8 cellular contexts compared by ENCODE assay signal in genomic region chr14:105019861-105020814, GRCh38. TPM values are rescaled to one million over a fixed set of nuclear protein-coding genes. Genes with fewer than 3 reads are reported as not detected.
DNase-seq lines count a peak whose midpoint lies in the region; ATAC-seq and TF ChIP-seq lines count a peak whose summit lies in the region.

No MANE protein-coding gene starts in this region.

- peak overlapping the region; percentile 84 for H3K4me3 Mint-ChIP-seq in activated B cell treated with CpG ODN at 0.5 μM for 24 hours
- peak overlapping the region; percentile 88 for H3K4me3 Mint-ChIP-seq in mesothelial cell of epicardium

- CTCF ChIA-PET in activated B cell treated with CpG ODN at 0.5 μM for 24 hours (lab: Charles Lee), result interaction anchor here (1.1 to 1.6 kb wide), 6 partner anchors 8 to 26 kb away, joined by 3 to 9 read pairs (median 4); no protein-coding TSS in a partner anchor

- intact Hi-C loops in activated B cell treated with CpG ODN at 0.5 μM for 24 hours (cut with micrococcal nuclease), result loop anchor here (2.0 kb wide), 6 partner anchors 45 to 471 kb away; partner anchors contain the start of genes GPR132, SIVA1 and TEDC1

- POLR2A ChIA-PET in activated B cell treated with CpG ODN at 0.5 μM for 24 hours (lab: Charles Lee), result interaction anchor here (0.6 to 3.0 kb wide), 12 partner anchors 25 to 508 kb away, joined by 3 to 27 read pairs (median 5); partner anchors contain the start of genes BRF1, CLBA1, GPR132 and SIVA1

- H3K4me3 ChIP-seq in choroid plexus epithelial cell (ENCODE audit: low read depth, low read length), result peak overlapping the region; percentile 71

- H3K36me3 Mint-ChIP-seq in activated B cell treated with CpG ODN at 0.5 μM for 24 hours (ENCODE audit: low read depth), result peaks cover 15% of the 10 kb centered on the region
- no peaks in the 10 kb centered on the region for H3K36me3 Mint-ChIP-seq in mesothelial cell of epicardium

- ATAC-seq in GM19351 (IDR thresholded peaks at IDR 0.05; ENCODE audit: unreplicated experiment) (peak; percentile 20), HG03457 (IDR thresholded peaks at IDR 0.05; ENCODE audit: unreplicated experiment) (peak; percentile 7), activated B cell treated with CpG ODN at 0.5 μM for 24 hours (ENCODE audit: low read depth) (peak; percentile 13)

- H3K27ac Mint-ChIP-seq in activated B cell treated with CpG ODN at 0.5 μM for 24 hours (peak overlapping the region; percentile 73), mesothelial cell of epicardium (peak overlapping the region; percentile 95)

- H3K27me3 Mint-ChIP-seq in activated B cell treated with CpG ODN at 0.5 μM for 24 hours (no peaks in the 10 kb centered on the region), mesothelial cell of epicardium (ENCODE audit: low read depth) (no peaks in the 10 kb centered on the region)

- TF ChIP-seq CTCF in activated B cell treated with CpG ODN at 0.5 μM for 24 hours (IDR thresholded peaks at IDR 0.05) (no peak), choroid plexus epithelial cell (conservative IDR thresholded peaks at IDR 0.05; ENCODE audit: low read depth, low read length) (peak; percentile 15), mesothelial cell of epicardium (IDR thresholded peaks at IDR 0.05; ENCODE audit: unreplicated experiment) (no peak)

- H3K4me1 Mint-ChIP-seq in activated B cell treated with CpG ODN at 0.5 μM for 24 hours (peaks cover 62% of the 10 kb centered on the region), mesothelial cell of epicardium (peaks cover 54% of the 10 kb centered on the region)

- peak; percentile 47 for DNase-seq in AG20443 (ENCODE audit: low spot score)
- no peak for DNase-seq in activated B cell treated with CpG ODN at 0.5 μM for 24 hours
- DNase-seq in choroid plexus epithelial cell (ENCODE audit: low read depth), result peak; percentile 56
- DNase-seq in mesothelial cell of epicardium (ENCODE audit: low spot score in 2 of 2, unreplicated experiment in 2 of 2), result peak; percentile 47 to 72
- peak; percentile 73 for DNase-seq in stimulated activated CD8-positive, alpha-beta memory T cell treated with anti-CD3 and anti-CD28 coated beads, Interleukin-4, amount 100 ng/mL, for 48 hours
- DNase-seq in HuH-7.5 (ENCODE audit: low spot score), result no peak

- H3K9me3 Mint-ChIP-seq in activated B cell treated with CpG ODN at 0.5 μM for 24 hours (no peaks in the 10 kb centered on the region), mesothelial cell of epicardium (no peaks in the 10 kb centered on the region)

RNA-seq across cellular contexts. Expression of gene CDCA4, which starts 0.7 kb away (rescaled TPM):
- total RNA-seq in activated B cell treated with CpG ODN at 0.5 μM for 24 hours (11.7 and 13.6 TPM in 2 replicates), mesothelial cell of epicardium (31.5 to 33.9 TPM (median 32.3 TPM) in 3 replicates)

RNA-seq across cellular contexts. Expression of gene CLBA1, which starts 34.5 kb away (rescaled TPM):
- total RNA-seq in activated B cell treated with CpG ODN at 0.5 μM for 24 hours, result 2.7 and 3.9 TPM in 2 replicates
- 9.0 to 10.3 TPM (median 10.2 TPM) in 3 replicates for total RNA-seq in mesothelial cell of epicardium

RNA-seq across cellular contexts. Expression of gene AHNAK2, which starts 42.0 kb away (rescaled TPM):
- total RNA-seq in activated B cell treated with CpG ODN at 0.5 μM for 24 hours, result not detected in 2 replicates
- total RNA-seq in mesothelial cell of epicardium, result 2.4 to 2.8 TPM (median 2.6 TPM) in 3 replicates

RNA-seq across cellular contexts. Expression of gene GPR132, which starts 45.1 kb away (rescaled TPM):
- total RNA-seq in activated B cell treated with CpG ODN at 0.5 μM for 24 hours, result 43.4 and 48.5 TPM in 2 replicates
- 1.0 to 1.6 TPM (median 1.1 TPM) in 3 replicates for total RNA-seq in mesothelial cell of epicardium

Comparison
In these comparisons a context has a peak if more than half of its experiments do, and no peak if none do; other contexts are left out.
1. DNase-seq: peak in AG20443 (single experiment), choroid plexus epithelial cell (single experiment), mesothelial cell of epicardium (2 of 2) and stimulated activated CD8-positive, alpha-beta memory T cell treated with anti-CD3 and anti-CD28 coated beads, Interleukin-4, amount 100 ng/mL, for 48 hours (single experiment); none in activated B cell treated with CpG ODN at 0.5 μM for 24 hours (single experiment) and HuH-7.5 (single experiment).
2. Peak in every context shown above with its lines, with median percentiles within 50 percentile points of each other: ATAC-seq.